Comparison of ENCODE assay signal across 8 cellular contexts in genomic region chr10:70174058-70174741, GRCh38. TPM values are rescaled to one million over a fixed set of nuclear protein-coding genes. Genes with fewer than 3 reads are reported as not detected.
DNase-seq lines count a peak whose midpoint lies in the region; ATAC-seq, FAIRE-seq and TF ChIP-seq lines count a peak whose summit lies in the region.

No MANE protein-coding gene starts in this region.

- H3K36me3 Mint-ChIP-seq in activated CD4-positive, alpha-beta T cell treated with anti-CD3 and anti-CD28 coated beads, Interleukin-2, amount 10 ng/mL, durations not matched to agents 24 days and 14 days (ENCODE audit: low read depth): peaks cover 4% of the 10 kb centered on the region

- POLR2A ChIA-PET in HepG2 (lab: Yijun Ruan, JAX): interaction anchor here (0.8 to 1.0 kb wide), 4 partner anchors 11 to 231 kb away, joined by 3 to 12 read pairs (median 4); partner anchors contain the start of gene TYSND1

- H3K9me3 Mint-ChIP-seq in activated CD4-positive, alpha-beta T cell treated with anti-CD3 and anti-CD28 coated beads, Interleukin-2, amount 10 ng/mL, durations not matched to agents 24 days and 14 days: no peaks in the 10 kb centered on the region

- H3K79me2 ChIP-seq in HepG2 (ENCODE audit: insufficient read depth, low read length): peaks cover 9% of the 10 kb centered on the region

- TF ChIP-seq CTCF in HepG2 (CRISPR knock-in tag; IDR thresholded peaks at IDR 0.05) (no peak), right lobe of liver (IDR thresholded peaks at IDR 0.05) (no peak), upper lobe of left lung (IDR thresholded peaks at IDR 0.05) (no peak)

- H4K20me1 ChIP-seq in HepG2 (ENCODE audit: insufficient read depth, low read length): peaks cover 7% of the 10 kb centered on the region

- intact Hi-C loops in HepG2 (cut with micrococcal nuclease; ENCODE audit: unreplicated experiment): no loop called here
- intact Hi-C loops in right lobe of liver (cut with DNase I): no loop called here
- intact Hi-C loops in activated CD4-positive, alpha-beta T cell treated with anti-CD3 and anti-CD28 coated beads, Interleukin-2, amount 10 ng/mL, durations not matched to agents 24 days and 14 days (cut with micrococcal nuclease): no loop called here

- peaks cover 16% of the 10 kb centered on the region for H3K4me1 Mint-ChIP-seq in activated CD4-positive, alpha-beta T cell treated with anti-CD3 and anti-CD28 coated beads, Interleukin-2, amount 10 ng/mL, durations not matched to agents 24 days and 14 days

- DNase-seq in HepG2 (ENCODE audit: low spot score) (peak; percentile 79), right lobe of liver (no peak), glomerular endothelial cell (ENCODE audit: extremely low read depth, low read depth, low spot score) (peak; percentile 16), upper lobe of left lung (peak in 1 of 2 donors; percentile 48), NCI-H748 treated with DMSO at 0.1 percent for 48 hours (lab: John Stamatoyannopoulos, UW) (no peak), NCI-H2107 (lab: John Stamatoyannopoulos, UW) (no peak)
- peak; percentile 81 for DNase-seq in activated CD4-positive, alpha-beta T cell treated with anti-CD3 and anti-CD28 coated beads, Interleukin-2, amount 10 ng/mL, durations not matched to agents 24 days and 14 days

- CTCF ChIA-PET in HepG2 (lab: Yijun Ruan, JAX; ENCODE audit: low intra/inter-chr PET ratio, low total read pairs): no interaction called here

- WGBS in HepG2 (ENCODE audit: low lambda C conversion rate): 5% methylated on average over 4 of the region's 4 CpGs
- 38% methylated on average over 4 of the region's 4 CpGs for WGBS in right lobe of liver (ENCODE audit: insufficient coverage, low coverage, low lambda C conversion rate, missing lambda C conversion rate)
- WGBS in upper lobe of left lung, 2 donors: 37 to 41% methylated on average over 3 to 4 of the region's 4 CpGs

- peak overlapping the region; percentile 90 for H3K4me2 ChIP-seq in HepG2 (ENCODE audit: low read depth, low read length)

- H3K27me3 Mint-ChIP-seq in activated CD4-positive, alpha-beta T cell treated with anti-CD3 and anti-CD28 coated beads, Interleukin-2, amount 10 ng/mL, durations not matched to agents 24 days and 14 days: peaks cover 9% of the 10 kb centered on the region

- TF ChIP-seq EP300 in HepG2 (IDR thresholded peaks at IDR 0.05; ENCODE audit: low read depth in 2 of 2, low read length in 2 of 2) (no peak; a peak in 1 of 4 replicates), HepG2 (CRISPR knock-in tag; IDR thresholded peaks at IDR 0.05; ENCODE audit: borderline replicate concordance) (no peak), upper lobe of left lung (IDR thresholded peaks at IDR 0.05) (no peak)

- peak; percentile 87 for FAIRE-seq in HepG2 (lab: Jason Lieb, UNC)

- H3K4me3 ChIP-seq in HepG2 (replicated peaks in 1 of 3; ENCODE audit: insufficient read depth in 1 of 3, low read depth in 2 of 3, low read length in 3 of 3) (peak overlapping the region; percentile 51 to 65 (median 53)), right lobe of liver (no peak overlapping the region), upper lobe of left lung (no peak overlapping the region)

- in situ Hi-C loops in HepG2 (cut with HindIII; ENCODE audit: extremely low pct_ligation_motif_present, low pct_unique_long_range_greater_than_20kb): no loop called here

- H3K9ac ChIP-seq in HepG2 (ENCODE audit: insufficient read depth, low read depth, low read length): peak overlapping the region; percentile 64

- H3K27me3 ChIP-seq in HepG2 (ENCODE audit: control insufficient read depth in 1 of 2, insufficient read depth in 2 of 2, low read length in 2 of 2) (no peaks in the 10 kb centered on the region; a peak in 1 of 5 replicates), right lobe of liver (no peaks in the 10 kb centered on the region), upper lobe of left lung (no peaks in the 10 kb centered on the region)

- BruUV-seq in HepG2 (replicated peaks; lab: Mats Ljungman, UMichigan): no TSS peak

- no peak for TF ChIP-seq RAD21 in HepG2 (CRISPR knock-in tag; IDR thresholded peaks at IDR 0.05)

- H2AFZ ChIP-seq in HepG2 (ENCODE audit: low read length): peak overlapping the region; percentile 93

- no peaks in the 10 kb centered on the region for H3K9me3 ChIP-seq in HepG2 (ENCODE audit: low read length)
- no peaks in the 10 kb centered on the region for H3K9me3 ChIP-seq in right lobe of liver
- no peaks in the 10 kb centered on the region for H3K9me3 ChIP-seq in upper lobe of left lung

- TF ChIP-seq POLR2A in HepG2 (IDR thresholded peaks at IDR 0.05; ENCODE audit: insufficient read depth in 1 of 2, low read depth in 2 of 2, low read length in 2 of 2) (peak; percentile 63 to 71), right lobe of liver (IDR thresholded peaks at IDR 0.05) (no peak), upper lobe of left lung (IDR thresholded peaks at IDR 0.05) (peak in 1 of 4 donors; percentile 18)

- H3K36me3 ChIP-seq in HepG2 (replicated peaks in 1 of 2; ENCODE audit: control insufficient read depth in 1 of 2, insufficient read depth in 2 of 2, low read length in 2 of 2) (no peaks in the 10 kb centered on the region), right lobe of liver (no peaks in the 10 kb centered on the region), upper lobe of left lung (no peaks in the 10 kb centered on the region)

- H3K27ac Mint-ChIP-seq in activated CD4-positive, alpha-beta T cell treated with anti-CD3 and anti-CD28 coated beads, Interleukin-2, amount 10 ng/mL, durations not matched to agents 24 days and 14 days: peak overlapping the region; percentile 77

- H3K27ac ChIP-seq in HepG2 (ENCODE audit: extremely low read length, insufficient read depth, low read length): peak overlapping the region; percentile 69
- no peak overlapping the region for H3K27ac ChIP-seq in right lobe of liver
- peak overlapping the region; percentile 54 to 85 (median 77) for H3K27ac ChIP-seq in upper lobe of left lung

- peak; percentile 71 for ATAC-seq in HepG2
- no peak for ATAC-seq in right lobe of liver
- ATAC-seq in upper lobe of left lung (ENCODE audit: low FRiP score in 2 of 2): peak in 1 of 2 donors; percentile 1
- no peak for ATAC-seq in GM19452 (IDR thresholded peaks at IDR 0.05; ENCODE audit: unreplicated experiment)

- H3K4me1 ChIP-seq in HepG2 (ENCODE audit: insufficient read depth, low read length) (peaks cover 35% of the 10 kb centered on the region), right lobe of liver (peaks cover 0 to 3% (median 0%) of the 10 kb centered on the region in 4 donors), upper lobe of left lung (peaks cover 14 to 22% (median 16%) of the 10 kb centered on the region in 4 donors)

- H3K4me3 Mint-ChIP-seq in activated CD4-positive, alpha-beta T cell treated with anti-CD3 and anti-CD28 coated beads, Interleukin-2, amount 10 ng/mL, durations not matched to agents 24 days and 14 days: peak overlapping the region; percentile 4

RNA-seq across cellular contexts. Expression of gene SAR1A, which starts 3.9 kb away (rescaled TPM):
- 104 and 117 TPM in 2 replicates for total RNA-seq in HepG2 (2016; rRNA removed; fragmentation: Illumina TruSeq; extraction: Trizol)
- total RNA-seq in HepG2 (2016; cell fraction: cytosol; rRNA removed; fragmentation: Illumina TruSeq; extraction: Trizol; ENCODE audit: low read depth): 53.7 and 67.8 TPM in 2 replicates
- total RNA-seq in HepG2 (2016; cell fraction: insoluble cytoplasmic fraction; rRNA removed; fragmentation: Illumina TruSeq; extraction: Trizol): 98.6 and 118 TPM in 2 replicates
- 40.3 and 46.7 TPM in 2 replicates for total RNA-seq in HepG2 (2016; cell fraction: membrane; rRNA removed; fragmentation: Illumina TruSeq; extraction: Trizol)
- 88.9 and 106 TPM in 2 replicates for total RNA-seq in HepG2 (2016; cell fraction: nucleus; rRNA removed; fragmentation: Illumina TruSeq; extraction: Trizol)
- 42.7 and 51.4 TPM in 2 replicates for polyA plus RNA-seq in HepG2 (2011; rRNA removed)
- 18.7 and 26.3 TPM in 2 replicates for polyA plus RNA-seq in HepG2 (2011; cell fraction: cytosol; rRNA removed)
- polyA plus RNA-seq in HepG2 (2011; cell fraction: nucleus; rRNA removed): 20.6 and 21.6 TPM in 2 replicates
- polyA plus RNA-seq in HepG2 (2012): 43.4 and 54.2 TPM in 2 replicates
- polyA plus RNA-seq in HepG2 (2016; cell fraction: cytosol; fragmentation: Illumina TruSeq; extraction: Trizol; ENCODE audit: low read depth): 17.3 and 19.4 TPM in 2 replicates
- polyA plus RNA-seq in HepG2 (2016; cell fraction: insoluble cytoplasmic fraction; fragmentation: Illumina TruSeq; extraction: Trizol; ENCODE audit: low read depth): 65.1 and 69.7 TPM in 2 replicates
- 14.1 and 16.4 TPM in 2 replicates for polyA plus RNA-seq in HepG2 (2016; cell fraction: membrane; fragmentation: Illumina TruSeq; extraction: Trizol; ENCODE audit: low read depth)
- 125 and 135 TPM in 2 replicates for polyA plus RNA-seq in HepG2 (2016; cell fraction: nucleus; fragmentation: Illumina TruSeq; extraction: Trizol; ENCODE audit: insufficient read depth, low read depth)
- polyA minus RNA-seq in HepG2 (2011; rRNA and poly(A)+ RNA removed; ENCODE audit: low replicate concordance): 86.9 and 186 TPM in 2 replicates
- 41.2 and 47.2 TPM in 2 replicates for polyA minus RNA-seq in HepG2 (2011; cell fraction: cytosol; rRNA and poly(A)+ RNA removed)
- polyA minus RNA-seq in HepG2 (2011; cell fraction: nucleus; rRNA and poly(A)+ RNA removed): 43.6 and 52.5 TPM in 2 replicates
- 10 to 100 TPM; 35.3 to 77.5 (median 61.0) TPM for total RNA-seq in right lobe of liver
- 122 and 124 TPM in 2 replicates for total RNA-seq in activated CD4-positive, alpha-beta T cell treated with anti-CD3 and anti-CD28 coated beads, Interleukin-2, amount 10 ng/mL, durations not matched to agents 24 days and 14 days
- total RNA-seq in glomerular endothelial cell: 68.7 and 83.9 TPM in 2 replicates
- 100 to 1,000 TPM in 4 of 6 donors, 10 to 100 TPM in 2; 34.3 to 130 (median 112) TPM for total RNA-seq in upper lobe of left lung

RNA-seq across cellular contexts. Expression of gene TYSND1, which starts 27.7 kb away (rescaled TPM):
- total RNA-seq in HepG2 (2016; rRNA removed; fragmentation: Illumina TruSeq; extraction: Trizol) (6.8 and 8.9 TPM in 2 replicates), right lobe of liver (10 to 100 TPM in 2 of 6 experiments, 1 to 10 TPM in 4; 5.3 to 11.1 (median 8.2) TPM), glomerular endothelial cell (9.7 and 10.1 TPM in 2 replicates), upper lobe of left lung (10 to 100 TPM in 5 of 6 donors, 1 to 10 TPM in 1; 9.1 to 23.0 (median 15.7) TPM)
- total RNA-seq in HepG2 (2016; cell fraction: cytosol; rRNA removed; fragmentation: Illumina TruSeq; extraction: Trizol; ENCODE audit: low read depth): 2.8 and 2.9 TPM in 2 replicates
- 6.9 and 8.5 TPM in 2 replicates for total RNA-seq in HepG2 (2016; cell fraction: insoluble cytoplasmic fraction; rRNA removed; fragmentation: Illumina TruSeq; extraction: Trizol)
- 4.6 and 5.0 TPM in 2 replicates for total RNA-seq in HepG2 (2016; cell fraction: membrane; rRNA removed; fragmentation: Illumina TruSeq; extraction: Trizol)
- 8.5 and 8.7 TPM in 2 replicates for total RNA-seq in HepG2 (2016; cell fraction: nucleus; rRNA removed; fragmentation: Illumina TruSeq; extraction: Trizol)
- 3.3 and 4.6 TPM in 2 replicates for polyA plus RNA-seq in HepG2 (2011; rRNA removed)
- 2.7 and 3.0 TPM in 2 replicates for polyA plus RNA-seq in HepG2 (2011; cell fraction: cytosol; rRNA removed)
- 9.5 and 11.8 TPM in 2 replicates for polyA plus RNA-seq in HepG2 (2011; cell fraction: nucleus; rRNA removed)
- polyA plus RNA-seq in HepG2 (2012): 3.2 and 4.1 TPM in 2 replicates
- polyA plus RNA-seq in HepG2 (2016; cell fraction: cytosol; fragmentation: Illumina TruSeq; extraction: Trizol; ENCODE audit: low read depth): 1.8 and 2.0 TPM in 2 replicates
- polyA plus RNA-seq in HepG2 (2016; cell fraction: insoluble cytoplasmic fraction; fragmentation: Illumina TruSeq; extraction: Trizol; ENCODE audit: low read depth): 5.6 and 5.9 TPM in 2 replicates
- 2.8 and 3.0 TPM in 2 replicates for polyA plus RNA-seq in HepG2 (2016; cell fraction: membrane; fragmentation: Illumina TruSeq; extraction: Trizol; ENCODE audit: low read depth)
- polyA plus RNA-seq in HepG2 (2016; cell fraction: nucleus; fragmentation: Illumina TruSeq; extraction: Trizol; ENCODE audit: insufficient read depth, low read depth): 13.4 and 14.6 TPM in 2 replicates
- 6.5 and 19.5 TPM in 2 replicates for polyA minus RNA-seq in HepG2 (2011; rRNA and poly(A)+ RNA removed; ENCODE audit: low replicate concordance)
- polyA minus RNA-seq in HepG2 (2011; cell fraction: cytosol; rRNA and poly(A)+ RNA removed): 2.1 and 3.2 TPM in 2 replicates
- polyA minus RNA-seq in HepG2 (2011; cell fraction: nucleus; rRNA and poly(A)+ RNA removed): 4.1 and 4.4 TPM in 2 replicates
- 14.9 and 15.3 TPM in 2 replicates for total RNA-seq in activated CD4-positive, alpha-beta T cell treated with anti-CD3 and anti-CD28 coated beads, Interleukin-2, amount 10 ng/mL, durations not matched to agents 24 days and 14 days

RNA-seq across cellular contexts. Expression of gene AIFM2, which starts 41.6 kb away (rescaled TPM):
- total RNA-seq in HepG2 (2016; rRNA removed; fragmentation: Illumina TruSeq; extraction: Trizol): 20.3 and 29.6 TPM in 2 replicates
- 5.3 and 5.8 TPM in 2 replicates for total RNA-seq in HepG2 (2016; cell fraction: cytosol; rRNA removed; fragmentation: Illumina TruSeq; extraction: Trizol; ENCODE audit: low read depth)
- 20.5 and 28.1 TPM in 2 replicates for total RNA-seq in HepG2 (2016; cell fraction: insoluble cytoplasmic fraction; rRNA removed; fragmentation: Illumina TruSeq; extraction: Trizol)
- total RNA-seq in HepG2 (2016; cell fraction: membrane; rRNA removed; fragmentation: Illumina TruSeq; extraction: Trizol): 15.5 and 15.7 TPM in 2 replicates
- 19.1 and 21.7 TPM in 2 replicates for total RNA-seq in HepG2 (2016; cell fraction: nucleus; rRNA removed; fragmentation: Illumina TruSeq; extraction: Trizol)
- polyA plus RNA-seq in HepG2 (2011; rRNA removed): 29.5 and 36.9 TPM in 2 replicates
- polyA plus RNA-seq in HepG2 (2011; cell fraction: cytosol; rRNA removed): 33.7 and 37.4 TPM in 2 replicates
- 23.7 and 28.1 TPM in 2 replicates for polyA plus RNA-seq in HepG2 (2011; cell fraction: nucleus; rRNA removed)
- polyA plus RNA-seq in HepG2 (2012): 17.3 and 23.0 TPM in 2 replicates
- 14.4 and 15.8 TPM in 2 replicates for polyA plus RNA-seq in HepG2 (2016; cell fraction: cytosol; fragmentation: Illumina TruSeq; extraction: Trizol; ENCODE audit: low read depth)
- 62.5 and 67.2 TPM in 2 replicates for polyA plus RNA-seq in HepG2 (2016; cell fraction: insoluble cytoplasmic fraction; fragmentation: Illumina TruSeq; extraction: Trizol; ENCODE audit: low read depth)
- polyA plus RNA-seq in HepG2 (2016; cell fraction: membrane; fragmentation: Illumina TruSeq; extraction: Trizol; ENCODE audit: low read depth): 20.3 and 20.6 TPM in 2 replicates
- 51.6 and 53.4 TPM in 2 replicates for polyA plus RNA-seq in HepG2 (2016; cell fraction: nucleus; fragmentation: Illumina TruSeq; extraction: Trizol; ENCODE audit: insufficient read depth, low read depth)
- polyA minus RNA-seq in HepG2 (2011; rRNA and poly(A)+ RNA removed; ENCODE audit: low replicate concordance): 21.2 and 33.7 TPM in 2 replicates
- polyA minus RNA-seq in HepG2 (2011; cell fraction: cytosol; rRNA and poly(A)+ RNA removed): 10.0 and 12.4 TPM in 2 replicates
- polyA minus RNA-seq in HepG2 (2011; cell fraction: nucleus; rRNA and poly(A)+ RNA removed): 15.5 and 16.9 TPM in 2 replicates
- total RNA-seq in right lobe of liver: 10 to 100 TPM; 11.4 to 23.3 (median 18.2) TPM
- 8.0 and 8.5 TPM in 2 replicates for total RNA-seq in activated CD4-positive, alpha-beta T cell treated with anti-CD3 and anti-CD28 coated beads, Interleukin-2, amount 10 ng/mL, durations not matched to agents 24 days and 14 days
- 2.3 and 2.5 TPM in 2 replicates for total RNA-seq in glomerular endothelial cell
- 10 to 100 TPM; 12.0 to 21.0 (median 17.2) TPM for total RNA-seq in upper lobe of left lung

RNA-seq across cellular contexts. Expression of gene PPA1, which starts 59.0 kb away (rescaled TPM):
- 250 and 371 TPM in 2 replicates for total RNA-seq in HepG2 (2016; rRNA removed; fragmentation: Illumina TruSeq; extraction: Trizol)
- 82.0 and 100 TPM in 2 replicates for total RNA-seq in HepG2 (2016; cell fraction: cytosol; rRNA removed; fragmentation: Illumina TruSeq; extraction: Trizol; ENCODE audit: low read depth)
- 255 and 390 TPM in 2 replicates for total RNA-seq in HepG2 (2016; cell fraction: insoluble cytoplasmic fraction; rRNA removed; fragmentation: Illumina TruSeq; extraction: Trizol)
- 165 and 176 TPM in 2 replicates for total RNA-seq in HepG2 (2016; cell fraction: membrane; rRNA removed; fragmentation: Illumina TruSeq; extraction: Trizol)
- total RNA-seq in HepG2 (2016; cell fraction: nucleus; rRNA removed; fragmentation: Illumina TruSeq; extraction: Trizol): 97.3 and 103 TPM in 2 replicates
- polyA plus RNA-seq in HepG2 (2011; rRNA removed): 104 and 136 TPM in 2 replicates
- 79.2 and 103 TPM in 2 replicates for polyA plus RNA-seq in HepG2 (2011; cell fraction: cytosol; rRNA removed)
- 29.6 and 38.4 TPM in 2 replicates for polyA plus RNA-seq in HepG2 (2011; cell fraction: nucleus; rRNA removed)
- 160 and 173 TPM in 2 replicates for polyA plus RNA-seq in HepG2 (2012)
- 83.3 and 87.7 TPM in 2 replicates for polyA plus RNA-seq in HepG2 (2016; cell fraction: cytosol; fragmentation: Illumina TruSeq; extraction: Trizol; ENCODE audit: low read depth)
- polyA plus RNA-seq in HepG2 (2016; cell fraction: insoluble cytoplasmic fraction; fragmentation: Illumina TruSeq; extraction: Trizol; ENCODE audit: low read depth): 345 and 373 TPM in 2 replicates
- polyA plus RNA-seq in HepG2 (2016; cell fraction: membrane; fragmentation: Illumina TruSeq; extraction: Trizol; ENCODE audit: low read depth): 131 and 143 TPM in 2 replicates
- polyA plus RNA-seq in HepG2 (2016; cell fraction: nucleus; fragmentation: Illumina TruSeq; extraction: Trizol; ENCODE audit: insufficient read depth, low read depth): 129 and 132 TPM in 2 replicates
- 27.3 and 92.0 TPM in 2 replicates for polyA minus RNA-seq in HepG2 (2011; rRNA and poly(A)+ RNA removed; ENCODE audit: low replicate concordance)
- polyA minus RNA-seq in HepG2 (2011; cell fraction: cytosol; rRNA and poly(A)+ RNA removed): 75.4 and 86.8 TPM in 2 replicates
- polyA minus RNA-seq in HepG2 (2011; cell fraction: nucleus; rRNA and poly(A)+ RNA removed): 78.9 and 82.8 TPM in 2 replicates
- total RNA-seq in right lobe of liver: 100 to 1,000 TPM in 3 of 6 experiments, 10 to 100 TPM in 3; 64.8 to 133 (median 95.7) TPM
- 413 and 424 TPM in 2 replicates for total RNA-seq in activated CD4-positive, alpha-beta T cell treated with anti-CD3 and anti-CD28 coated beads, Interleukin-2, amount 10 ng/mL, durations not matched to agents 24 days and 14 days
- total RNA-seq in glomerular endothelial cell: 93.2 and 93.6 TPM in 2 replicates
- total RNA-seq in upper lobe of left lung: 100 to 1,000 TPM in 5 of 6 donors, 10 to 100 TPM in 1; 46.1 to 205 (median 154) TPM

Comparison
In these comparisons a context has a peak if more than half of its experiments do, and no peak if none do; other contexts are left out.
1. DNase-seq: peak in HepG2 (single experiment), activated CD4-positive, alpha-beta T cell treated with anti-CD3 and anti-CD28 coated beads, Interleukin-2, amount 10 ng/mL, durations not matched to agents 24 days and 14 days (single experiment) and glomerular endothelial cell (single experiment); none in right lobe of liver (0 of 3), NCI-H748 treated with DMSO at 0.1 percent for 48 hours (single experiment) and NCI-H2107 (single experiment).
2. H3K27ac ChIP-seq: peak in HepG2 (single experiment) and upper lobe of left lung (4 of 4); none in right lobe of liver (0 of 3).
3. H3K4me3 ChIP-seq: peak in HepG2 (3 of 3); none in right lobe of liver (0 of 3) and upper lobe of left lung (0 of 4).